In the genomic region with DNA sequence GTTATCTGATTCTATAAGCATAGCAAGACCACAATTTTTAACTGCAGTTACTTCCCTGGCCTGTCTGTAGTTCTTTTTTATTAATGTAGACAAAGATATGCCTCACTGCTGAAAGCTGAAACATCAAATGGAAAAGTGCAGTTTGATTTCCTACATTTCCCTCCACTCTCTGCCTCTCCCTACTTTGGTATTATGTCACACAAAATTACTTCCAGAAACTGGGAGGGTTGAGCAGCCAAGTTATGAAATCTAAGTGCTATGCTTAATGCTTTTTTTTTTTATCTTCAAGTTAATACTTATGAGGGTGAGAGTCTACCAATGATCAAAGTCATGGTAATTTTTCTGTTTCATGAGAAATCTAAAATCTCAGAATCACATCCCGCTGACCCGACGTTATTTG, we compare ENCODE assay signal across 18 cellular contexts. TPM values are rescaled to one million over a fixed set of nuclear protein-coding genes. Genes with fewer than 3 reads are reported as not detected.
DNase-seq lines count a peak whose midpoint lies in the region; ATAC-seq and TF ChIP-seq lines count a peak whose summit lies in the region.
"Had no signal": no experiment of that assay in that cellular context is flagged by ENCODE, and none has a peak within 500 bp of the region (broad histone marks: within the 10 kb centered on the region; RNA-seq: fewer than 3 reads in every experiment).

No MANE protein-coding gene starts in this region.

- peak overlapping the region in 3 of 5 experiments; percentile 36 to 81 (median 59) for H3K27ac Mint-ChIP-seq in brain
- H3K27ac Mint-ChIP-seq: activated CD4-positive, alpha-beta T cell treated with anti-CD3 and anti-CD28 coated beads, Interleukin-2, amount 10 ng/mL, durations not matched to agents 7 days and 5 days; CD14-positive monocyte had no signal

- CTCF ChIA-PET in GM10248 (lab: Yijun Ruan, JAX), result interaction anchor here (1.3 to 1.5 kb wide), 2 partner anchors 13 to 18 kb away, joined by 3 to 4 read pairs; no protein-coding TSS in a partner anchor

- peaks cover 3% of the 10 kb centered on the region for H3K36me3 Mint-ChIP-seq in brain

- peak overlapping the region in 4 of 5 experiments; percentile 1 to 69 (median 11) for H3K4me3 Mint-ChIP-seq in brain
- H3K4me3 Mint-ChIP-seq: activated CD4-positive, alpha-beta T cell treated with anti-CD3 and anti-CD28 coated beads, Interleukin-2, amount 10 ng/mL, durations not matched to agents 7 days and 5 days; CD14-positive monocyte had no signal

- H3K4me1 ChIP-seq in left ventricle myocardium inferior (peaks cover 30% of the 10 kb centered on the region), skeletal muscle tissue (ENCODE audit: control insufficient read depth in 3 of 3, insufficient read depth in 3 of 3, low read length in 3 of 3) (no peaks in the 10 kb centered on the region)

- no peak for ATAC-seq in GM21786 (IDR thresholded peaks at IDR 0.05; ENCODE audit: unreplicated experiment)

- peaks cover 93% of the 10 kb centered on the region for H3K4me1 Mint-ChIP-seq in brain
- H3K4me1 Mint-ChIP-seq: activated CD4-positive, alpha-beta T cell treated with anti-CD3 and anti-CD28 coated beads, Interleukin-2, amount 10 ng/mL, durations not matched to agents 7 days and 5 days had no signal

- H3K36me3 ChIP-seq in left ventricle myocardium inferior, result no peaks in the 10 kb centered on the region
- no peaks in the 10 kb centered on the region for H3K36me3 ChIP-seq in skeletal muscle tissue (ENCODE audit: control insufficient read depth in 3 of 3, insufficient read depth in 3 of 3, low read length in 3 of 3)
- H3K36me3 ChIP-seq: cardiac muscle cell, neutrophil, stomach had no signal

- H3K9me3 ChIP-seq in left ventricle myocardium inferior (replicated peaks), result no peaks in the 10 kb centered on the region
- H3K9me3 ChIP-seq in skeletal muscle tissue (ENCODE audit: control insufficient read depth in 3 of 3, low read length in 3 of 3), result no peaks in the 10 kb centered on the region
- H3K9me3 ChIP-seq: neutrophil, stomach had no signal

- H3K27ac ChIP-seq in left ventricle myocardium inferior (replicated peaks) (peak overlapping the region; percentile 58), skeletal muscle tissue (ENCODE audit: low read depth, low read length) (peak overlapping the region; percentile 29)
- H3K27ac ChIP-seq: cardiac muscle cell, epithelial cell of prostate, neutrophil had no signal

- H3K27me3 ChIP-seq in left ventricle myocardium inferior (ENCODE audit: low read depth), result no peaks in the 10 kb centered on the region
- no peaks in the 10 kb centered on the region for H3K27me3 ChIP-seq in skeletal muscle tissue (ENCODE audit: control insufficient read depth in 3 of 3, insufficient read depth in 3 of 3, low read length in 3 of 3)
- H3K27me3 ChIP-seq: neutrophil, stomach had no signal

- peaks cover 13% of the 10 kb centered on the region for H3K27me3 Mint-ChIP-seq in brain

- H3K9me3 Mint-ChIP-seq in brain, result no peaks in the 10 kb centered on the region
- H3K9me3 Mint-ChIP-seq: activated CD4-positive, alpha-beta T cell treated with anti-CD3 and anti-CD28 coated beads, Interleukin-2, amount 10 ng/mL, durations not matched to agents 7 days and 5 days; CD14-positive monocyte had no signal

- in situ Hi-C loops in GM13977 (cut with MboI; ENCODE audit: low pct_unique_long_range_greater_than_20kb, low sequenced_read_pairs, unreplicated experiment), result no loop called here

- intact Hi-C loops in left ventricle myocardium inferior (cut with micrococcal nuclease), result no loop called here

- no peak for TF ChIP-seq CTCF in brain (conservative IDR thresholded peaks at IDR 0.05)
- TF ChIP-seq CTCF in left ventricle myocardium inferior (IDR thresholded peaks at IDR 0.05; ENCODE audit: borderline replicate concordance), result no peak
- no peak for TF ChIP-seq CTCF in GM13977 (IDR thresholded peaks at IDR 0.05; ENCODE audit: extremely low read depth, insufficient read depth, missing control alignments)
- TF ChIP-seq CTCF in GM10248 (IDR thresholded peaks at IDR 0.05; ENCODE audit: control extremely low read depth, extremely low read depth, low read depth, missing control alignments), result no peak

- no peak overlapping the region for H3K4me3 ChIP-seq in left ventricle myocardium inferior
- no peak overlapping the region for H3K4me3 ChIP-seq in skeletal muscle tissue (ENCODE audit: low read length in 3 of 3)
- H3K4me3 ChIP-seq: cardiac muscle cell, stomach had no signal

- peak; percentile 29 for DNase-seq in AG20443 (ENCODE audit: low spot score)
- DNase-seq in left ventricle myocardium inferior, result no peak
- DNase-seq in islet precursor cell, result no peak
- no peak for DNase-seq in GM13977 (ENCODE audit: low spot score)
- no peak for DNase-seq in GM10248 (ENCODE audit: extremely low spot score)
- DNase-seq: activated CD4-positive, alpha-beta T cell treated with anti-CD3 and anti-CD28 coated beads, Interleukin-2, amount 10 ng/mL, durations not matched to agents 7 days and 5 days; MM.1S; NCI-H1694; NCI-H69; stomach; SW 1271 had no signal

- H3K9ac ChIP-seq in skeletal muscle tissue (ENCODE audit: low read depth in 1 of 3, low read length in 3 of 3), result no peak overlapping the region

- POLR2A ChIA-PET in GM10248 (lab: Yijun Ruan, JAX), result no interaction called here

RNA-seq across cellular contexts. Expression of a gene that starts 37.2 kb away (rescaled TPM):
- polyA plus RNA-seq in brain (ENCODE audit: insufficient read depth, low read depth, low replicate concordance), result 0.58 TPM
- total RNA-seq in left ventricle myocardium inferior (10.5 TPM), skeletal muscle tissue (58.5 TPM)
